Comparison of ENCODE assay signal across 1 cellular context in the genomic region with DNA sequence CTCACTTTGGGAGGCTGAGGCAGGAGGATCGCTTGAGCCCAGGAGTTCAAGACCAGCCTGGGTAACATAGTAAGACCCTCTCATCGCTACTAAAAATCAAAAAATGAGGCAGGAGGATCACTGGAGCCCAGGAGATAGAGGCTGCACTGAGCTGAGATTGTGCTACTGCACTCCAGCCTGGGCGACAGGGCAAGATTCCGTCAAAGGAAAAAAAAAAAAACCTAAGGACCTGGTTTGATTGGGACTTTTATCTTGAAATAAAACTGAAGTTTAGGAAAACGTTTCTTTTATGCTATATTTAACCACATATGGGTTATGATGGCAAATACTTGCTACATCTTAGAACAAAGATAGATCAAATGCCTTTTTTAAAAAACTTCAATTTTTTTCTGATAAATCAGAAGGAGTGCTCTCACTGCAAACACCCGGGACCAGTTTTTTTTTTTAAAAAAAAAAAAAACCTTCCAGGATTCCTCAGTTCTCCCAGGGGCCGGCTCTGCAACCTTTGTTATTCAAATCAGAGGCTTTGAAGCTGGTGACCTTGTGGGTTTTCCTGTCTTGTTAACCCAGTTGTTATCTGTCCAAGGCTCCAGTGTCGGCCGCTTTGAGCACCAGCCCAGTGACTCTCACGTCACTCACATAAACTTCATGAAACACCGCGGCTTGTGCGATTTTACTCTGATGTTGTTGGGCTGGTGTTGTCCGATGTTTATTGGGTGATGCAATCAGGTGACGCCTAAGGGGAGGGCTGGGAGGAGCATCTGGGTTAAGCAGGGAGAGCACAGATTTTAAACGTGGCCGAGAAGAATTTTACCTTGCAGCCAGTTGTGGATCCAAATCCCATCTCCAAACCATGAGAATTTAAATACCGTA.
TF ChIP-seq lines count a peak whose summit lies in the region.

No MANE protein-coding gene starts in this region.

TF ChIP-seq in HepG2, 621 proteins besides CTCF, POLR2A, EP300 and RAD21 (continued from another document and continues in another):
- TF ChIP-seq, protein P1, sequence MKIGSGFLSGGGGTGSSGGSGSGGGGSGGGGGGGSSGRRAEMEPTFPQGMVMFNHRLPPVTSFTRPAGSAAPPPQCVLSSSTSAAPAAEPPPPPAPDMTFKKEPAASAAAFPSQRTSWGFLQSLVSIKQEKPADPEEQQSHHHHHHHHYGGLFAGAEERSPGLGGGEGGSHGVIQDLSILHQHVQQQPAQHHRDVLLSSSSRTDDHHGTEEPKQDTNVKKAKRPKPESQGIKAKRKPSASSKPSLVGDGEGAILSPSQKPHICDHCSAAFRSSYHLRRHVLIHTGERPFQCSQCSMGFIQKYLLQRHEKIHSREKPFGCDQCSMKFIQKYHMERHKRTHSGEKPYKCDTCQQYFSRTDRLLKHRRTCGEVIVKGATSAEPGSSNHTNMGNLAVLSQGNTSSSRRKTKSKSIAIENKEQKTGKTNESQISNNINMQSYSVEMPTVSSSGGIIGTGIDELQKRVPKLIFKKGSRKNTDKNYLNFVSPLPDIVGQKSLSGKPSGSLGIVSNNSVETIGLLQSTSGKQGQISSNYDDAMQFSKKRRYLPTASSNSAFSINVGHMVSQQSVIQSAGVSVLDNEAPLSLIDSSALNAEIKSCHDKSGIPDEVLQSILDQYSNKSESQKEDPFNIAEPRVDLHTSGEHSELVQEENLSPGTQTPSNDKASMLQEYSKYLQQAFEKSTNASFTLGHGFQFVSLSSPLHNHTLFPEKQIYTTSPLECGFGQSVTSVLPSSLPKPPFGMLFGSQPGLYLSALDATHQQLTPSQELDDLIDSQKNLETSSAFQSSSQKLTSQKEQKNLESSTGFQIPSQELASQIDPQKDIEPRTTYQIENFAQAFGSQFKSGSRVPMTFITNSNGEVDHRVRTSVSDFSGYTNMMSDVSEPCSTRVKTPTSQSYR (CRISPR knock-in tag; IDR thresholded peaks at IDR 0.05; ENCODE audit: borderline replicate concordance) = peak; percentile 35; the same call in 1 of the 2 replicates
- TF ChIP-seq ZNF563 (CRISPR knock-in tag; IDR thresholded peaks at IDR 0.05) (no peak), SMAD9 (CRISPR knock-in tag; IDR thresholded peaks at IDR 0.05) (no peak), ZNF660 (CRISPR knock-in tag; IDR thresholded peaks at IDR 0.05; ENCODE audit: borderline replicate concordance, low read depth) (no peak), MAFG (CRISPR knock-in tag; IDR thresholded peaks at IDR 0.05) (no peak), ZNF138 (CRISPR knock-in tag; IDR thresholded peaks at IDR 0.05; ENCODE audit: low read depth) (no peak), KMT2A (CRISPR knock-in tag; IDR thresholded peaks at IDR 0.05) (no peak), ATRX (CRISPR knock-in tag; IDR thresholded peaks at IDR 0.05; ENCODE audit: borderline replicate concordance) (no peak), ZNF3 (CRISPR knock-in tag; IDR thresholded peaks at IDR 0.05) (no peak), ELF3 (CRISPR knock-in tag; IDR thresholded peaks at IDR 0.05) (no peak), ZNF180 (CRISPR knock-in tag; IDR thresholded peaks at IDR 0.05; ENCODE audit: borderline replicate concordance, low read depth) (no peak), MED1 (CRISPR knock-in tag; IDR thresholded peaks at IDR 0.05) (peak; percentile 75), GTF2F1 (IDR thresholded peaks at IDR 0.05; ENCODE audit: low read length) (no peak), ZNF235 (CRISPR knock-in tag; IDR thresholded peaks at IDR 0.05; ENCODE audit: borderline replicate concordance) (no peak), ZBTB3 (CRISPR knock-in tag; IDR thresholded peaks at IDR 0.05; ENCODE audit: borderline replicate concordance, low read depth) (no peak), TP53 (CRISPR knock-in tag; conservative IDR thresholded peaks at IDR 0.05) (no peak), ZC3H4 (CRISPR knock-in tag; IDR thresholded peaks at IDR 0.05; ENCODE audit: borderline replicate concordance) (0 out of 2 replicates have a peak, but pooled peaks have one; percentile 4), ZFP62 (CRISPR knock-in tag; IDR thresholded peaks at IDR 0.05) (no peak)
- TF ChIP-seq, protein P2, sequence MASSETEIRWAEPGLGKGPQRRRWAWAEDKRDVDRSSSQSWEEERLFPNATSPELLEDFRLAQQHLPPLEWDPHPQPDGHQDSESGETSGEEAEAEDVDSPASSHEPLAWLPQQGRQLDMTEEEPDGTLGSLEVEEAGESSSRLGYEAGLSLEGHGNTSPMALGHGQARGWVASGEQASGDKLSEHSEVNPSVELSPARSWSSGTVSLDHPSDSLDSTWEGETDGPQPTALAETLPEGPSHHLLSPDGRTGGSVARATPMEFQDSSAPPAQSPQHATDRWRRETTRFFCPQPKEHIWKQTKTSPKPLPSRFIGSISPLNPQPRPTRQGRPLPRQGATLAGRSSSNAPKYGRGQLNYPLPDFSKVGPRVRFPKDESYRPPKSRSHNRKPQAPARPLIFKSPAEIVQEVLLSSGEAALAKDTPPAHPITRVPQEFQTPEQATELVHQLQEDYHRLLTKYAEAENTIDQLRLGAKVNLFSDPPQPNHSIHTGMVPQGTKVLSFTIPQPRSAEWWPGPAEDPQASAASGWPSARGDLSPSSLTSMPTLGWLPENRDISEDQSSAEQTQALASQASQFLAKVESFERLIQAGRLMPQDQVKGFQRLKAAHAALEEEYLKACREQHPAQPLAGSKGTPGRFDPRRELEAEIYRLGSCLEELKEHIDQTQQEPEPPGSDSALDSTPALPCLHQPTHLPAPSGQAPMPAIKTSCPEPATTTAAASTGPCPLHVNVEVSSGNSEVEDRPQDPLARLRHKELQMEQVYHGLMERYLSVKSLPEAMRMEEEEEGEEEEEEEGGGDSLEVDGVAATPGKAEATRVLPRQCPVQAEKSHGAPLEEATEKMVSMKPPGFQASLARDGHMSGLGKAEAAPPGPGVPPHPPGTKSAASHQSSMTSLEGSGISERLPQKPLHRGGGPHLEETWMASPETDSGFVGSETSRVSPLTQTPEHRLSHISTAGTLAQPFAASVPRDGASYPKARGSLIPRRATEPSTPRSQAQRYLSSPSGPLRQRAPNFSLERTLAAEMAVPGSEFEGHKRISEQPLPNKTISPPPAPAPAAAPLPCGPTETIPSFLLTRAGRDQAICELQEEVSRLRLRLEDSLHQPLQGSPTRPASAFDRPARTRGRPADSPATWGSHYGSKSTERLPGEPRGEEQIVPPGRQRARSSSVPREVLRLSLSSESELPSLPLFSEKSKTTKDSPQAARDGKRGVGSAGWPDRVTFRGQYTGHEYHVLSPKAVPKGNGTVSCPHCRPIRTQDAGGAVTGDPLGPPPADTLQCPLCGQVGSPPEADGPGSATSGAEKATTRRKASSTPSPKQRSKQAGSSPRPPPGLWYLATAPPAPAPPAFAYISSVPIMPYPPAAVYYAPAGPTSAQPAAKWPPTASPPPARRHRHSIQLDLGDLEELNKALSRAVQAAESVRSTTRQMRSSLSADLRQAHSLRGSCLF (CRISPR knock-in tag; IDR thresholded peaks at IDR 0.05; ENCODE audit: borderline replicate concordance) = no peak
- TF ChIP-seq, protein P3, sequence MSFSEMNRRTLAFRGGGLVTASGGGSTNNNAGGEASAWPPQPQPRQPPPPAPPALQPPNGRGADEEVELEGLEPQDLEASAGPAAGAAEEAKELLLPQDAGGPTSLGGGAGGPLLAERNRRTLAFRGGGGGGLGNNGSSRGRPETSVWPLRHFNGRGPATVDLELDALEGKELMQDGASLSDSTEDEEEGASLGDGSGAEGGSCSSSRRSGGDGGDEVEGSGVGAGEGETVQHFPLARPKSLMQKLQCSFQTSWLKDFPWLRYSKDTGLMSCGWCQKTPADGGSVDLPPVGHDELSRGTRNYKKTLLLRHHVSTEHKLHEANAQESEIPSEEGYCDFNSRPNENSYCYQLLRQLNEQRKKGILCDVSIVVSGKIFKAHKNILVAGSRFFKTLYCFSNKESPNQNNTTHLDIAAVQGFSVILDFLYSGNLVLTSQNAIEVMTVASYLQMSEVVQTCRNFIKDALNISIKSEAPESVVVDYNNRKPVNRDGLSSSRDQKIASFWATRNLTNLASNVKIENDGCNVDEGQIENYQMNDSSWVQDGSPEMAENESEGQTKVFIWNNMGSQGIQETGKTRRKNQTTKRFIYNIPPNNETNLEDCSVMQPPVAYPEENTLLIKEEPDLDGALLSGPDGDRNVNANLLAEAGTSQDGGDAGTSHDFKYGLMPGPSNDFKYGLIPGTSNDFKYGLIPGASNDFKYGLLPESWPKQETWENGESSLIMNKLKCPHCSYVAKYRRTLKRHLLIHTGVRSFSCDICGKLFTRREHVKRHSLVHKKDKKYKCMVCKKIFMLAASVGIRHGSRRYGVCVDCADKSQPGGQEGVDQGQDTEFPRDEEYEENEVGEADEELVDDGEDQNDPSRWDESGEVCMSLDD (CRISPR knock-in tag; IDR thresholded peaks at IDR 0.05; ENCODE audit: borderline replicate concordance) = no peak
- TF ChIP-seq, protein P4, sequence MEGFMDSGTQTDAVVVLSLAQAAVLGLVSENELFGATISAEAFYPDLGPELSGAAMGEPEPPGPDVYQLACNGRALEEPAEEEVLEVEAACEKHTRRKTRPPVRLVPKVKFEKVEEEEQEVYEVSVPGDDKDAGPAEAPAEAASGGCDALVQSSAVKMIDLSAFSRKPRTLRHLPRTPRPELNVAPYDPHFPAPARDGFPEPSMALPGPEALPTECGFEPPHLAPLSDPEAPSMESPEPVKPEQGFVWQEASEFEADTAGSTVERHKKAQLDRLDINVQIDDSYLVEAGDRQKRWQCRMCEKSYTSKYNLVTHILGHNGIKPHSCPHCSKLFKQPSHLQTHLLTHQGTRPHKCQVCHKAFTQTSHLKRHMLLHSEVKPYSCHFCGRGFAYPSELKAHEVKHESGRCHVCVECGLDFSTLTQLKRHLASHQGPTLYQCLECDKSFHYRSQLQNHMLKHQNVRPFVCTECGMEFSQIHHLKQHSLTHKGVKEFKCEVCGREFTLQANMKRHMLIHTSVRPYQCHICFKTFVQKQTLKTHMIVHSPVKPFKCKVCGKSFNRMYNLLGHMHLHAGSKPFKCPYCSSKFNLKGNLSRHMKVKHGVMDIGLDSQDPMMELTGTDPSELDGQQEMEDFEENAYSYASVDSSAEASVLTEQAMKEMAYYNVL (CRISPR knock-in tag; IDR thresholded peaks at IDR 0.05; ENCODE audit: borderline replicate concordance) = no peak
- TF ChIP-seq, protein P5, sequence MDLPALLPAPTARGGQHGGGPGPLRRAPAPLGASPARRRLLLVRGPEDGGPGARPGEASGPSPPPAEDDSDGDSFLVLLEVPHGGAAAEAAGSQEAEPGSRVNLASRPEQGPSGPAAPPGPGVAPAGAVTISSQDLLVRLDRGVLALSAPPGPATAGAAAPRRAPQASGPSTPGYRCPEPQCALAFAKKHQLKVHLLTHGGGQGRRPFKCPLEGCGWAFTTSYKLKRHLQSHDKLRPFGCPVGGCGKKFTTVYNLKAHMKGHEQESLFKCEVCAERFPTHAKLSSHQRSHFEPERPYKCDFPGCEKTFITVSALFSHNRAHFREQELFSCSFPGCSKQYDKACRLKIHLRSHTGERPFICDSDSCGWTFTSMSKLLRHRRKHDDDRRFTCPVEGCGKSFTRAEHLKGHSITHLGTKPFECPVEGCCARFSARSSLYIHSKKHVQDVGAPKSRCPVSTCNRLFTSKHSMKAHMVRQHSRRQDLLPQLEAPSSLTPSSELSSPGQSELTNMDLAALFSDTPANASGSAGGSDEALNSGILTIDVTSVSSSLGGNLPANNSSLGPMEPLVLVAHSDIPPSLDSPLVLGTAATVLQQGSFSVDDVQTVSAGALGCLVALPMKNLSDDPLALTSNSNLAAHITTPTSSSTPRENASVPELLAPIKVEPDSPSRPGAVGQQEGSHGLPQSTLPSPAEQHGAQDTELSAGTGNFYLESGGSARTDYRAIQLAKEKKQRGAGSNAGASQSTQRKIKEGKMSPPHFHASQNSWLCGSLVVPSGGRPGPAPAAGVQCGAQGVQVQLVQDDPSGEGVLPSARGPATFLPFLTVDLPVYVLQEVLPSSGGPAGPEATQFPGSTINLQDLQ (CRISPR knock-in tag; IDR thresholded peaks at IDR 0.05) = no peak
- TF ChIP-seq, protein P6, sequence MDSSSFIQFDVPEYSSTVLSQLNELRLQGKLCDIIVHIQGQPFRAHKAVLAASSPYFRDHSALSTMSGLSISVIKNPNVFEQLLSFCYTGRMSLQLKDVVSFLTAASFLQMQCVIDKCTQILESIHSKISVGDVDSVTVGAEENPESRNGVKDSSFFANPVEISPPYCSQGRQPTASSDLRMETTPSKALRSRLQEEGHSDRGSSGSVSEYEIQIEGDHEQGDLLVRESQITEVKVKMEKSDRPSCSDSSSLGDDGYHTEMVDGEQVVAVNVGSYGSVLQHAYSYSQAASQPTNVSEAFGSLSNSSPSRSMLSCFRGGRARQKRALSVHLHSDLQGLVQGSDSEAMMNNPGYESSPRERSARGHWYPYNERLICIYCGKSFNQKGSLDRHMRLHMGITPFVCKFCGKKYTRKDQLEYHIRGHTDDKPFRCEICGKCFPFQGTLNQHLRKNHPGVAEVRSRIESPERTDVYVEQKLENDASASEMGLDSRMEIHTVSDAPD (CRISPR knock-in tag; IDR thresholded peaks at IDR 0.05) = no peak
- TF ChIP-seq, protein P7, sequence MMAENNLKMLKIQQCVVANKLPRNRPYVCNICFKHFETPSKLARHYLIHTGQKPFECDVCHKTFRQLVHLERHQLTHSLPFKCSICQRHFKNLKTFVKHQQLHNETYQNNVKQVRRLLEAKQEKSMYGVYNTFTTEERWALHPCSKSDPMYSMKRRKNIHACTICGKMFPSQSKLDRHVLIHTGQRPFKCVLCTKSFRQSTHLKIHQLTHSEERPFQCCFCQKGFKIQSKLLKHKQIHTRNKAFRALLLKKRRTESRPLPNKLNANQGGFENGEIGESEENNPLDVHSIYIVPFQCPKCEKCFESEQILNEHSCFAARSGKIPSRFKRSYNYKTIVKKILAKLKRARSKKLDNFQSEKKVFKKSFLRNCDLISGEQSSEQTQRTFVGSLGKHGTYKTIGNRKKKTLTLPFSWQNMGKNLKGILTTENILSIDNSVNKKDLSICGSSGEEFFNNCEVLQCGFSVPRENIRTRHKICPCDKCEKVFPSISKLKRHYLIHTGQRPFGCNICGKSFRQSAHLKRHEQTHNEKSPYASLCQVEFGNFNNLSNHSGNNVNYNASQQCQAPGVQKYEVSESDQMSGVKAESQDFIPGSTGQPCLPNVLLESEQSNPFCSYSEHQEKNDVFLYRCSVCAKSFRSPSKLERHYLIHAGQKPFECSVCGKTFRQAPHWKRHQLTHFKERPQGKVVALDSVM (CRISPR knock-in tag; IDR thresholded peaks at IDR 0.05) = peak; percentile 55; the same call in 1 of the 2 replicates
